ENCODE assay signal across 8 cellular contexts in the genomic region with DNA sequence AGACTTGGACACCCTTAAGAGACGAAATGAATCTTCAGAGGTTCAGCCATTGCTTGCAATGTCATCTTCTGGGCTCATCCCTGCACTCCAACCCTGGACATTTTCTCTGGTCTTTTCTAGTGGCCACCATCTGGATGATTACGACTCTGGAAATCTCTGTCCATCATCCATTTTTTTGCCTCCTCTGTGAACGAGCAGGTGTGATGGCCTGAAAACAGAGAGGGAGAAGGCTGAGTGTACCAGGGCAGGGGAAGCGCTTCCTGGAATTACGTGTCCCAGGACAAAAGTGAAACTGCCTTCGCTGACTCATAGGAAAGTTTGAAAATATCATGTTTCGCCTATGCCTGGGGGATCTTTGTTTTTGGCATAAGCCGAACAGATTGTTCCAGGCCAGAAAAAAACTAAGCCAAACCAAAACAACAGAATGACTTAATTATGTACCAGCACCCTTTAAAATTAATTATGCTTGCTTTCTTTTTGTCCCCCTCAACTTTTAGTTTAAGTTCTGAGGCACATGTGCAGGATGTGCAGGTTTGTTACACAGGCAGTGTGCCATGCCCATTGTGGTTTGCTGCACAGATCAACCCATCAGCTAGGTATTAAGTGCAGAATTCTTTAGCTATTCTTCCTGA. TPM values are rescaled to one million over a fixed set of nuclear protein-coding genes. Genes with fewer than 3 reads are reported as not detected.
DNase-seq lines count a peak whose midpoint lies in the region; ATAC-seq and TF ChIP-seq lines count a peak whose summit lies in the region.

No MANE protein-coding gene starts in this region.

- in situ Hi-C loops in brain microvascular endothelial cell (cut with HindIII; ENCODE audit: low pct_ligation_motif_present, low sequenced_read_pairs), result no loop called here

- WGBS in liver, result 49% methylated on average over 8 of the region's 8 CpGs

- H3K27ac ChIP-seq in PC-3 (ENCODE audit: low read length), result peak overlapping the region; percentile 78
- H3K27ac ChIP-seq in brain microvascular endothelial cell, result peak overlapping the region; percentile 72
- H3K27ac ChIP-seq in liver (ENCODE audit: low read depth in 1 of 2, low read length in 2 of 2), result peak overlapping the region; percentile 71 to 74
- H3K27ac ChIP-seq in temporal lobe (ENCODE audit: low read depth, low read length), result peak overlapping the region; percentile 36

- no peaks in the 10 kb centered on the region for H3K9me2 ChIP-seq in PC-3 (replicated peaks; ENCODE audit: low read length)

- POLR2A ChIA-PET in PC-3 (lab: Charles Lee; ENCODE audit: unreplicated experiment), result no interaction called here

- peaks cover 56% of the 10 kb centered on the region for H3K79me2 ChIP-seq in PC-3 (ENCODE audit: low read length)

- peaks cover 53% of the 10 kb centered on the region for H3K4me1 ChIP-seq in PC-3 (ENCODE audit: insufficient read depth, low read length)
- peaks cover 0 to 4% (median under 1%) of the 10 kb centered on the region in 4 donors for H3K4me1 ChIP-seq in liver (ENCODE audit: control insufficient read depth in 4 of 4, insufficient read depth in 4 of 4, low read length in 3 of 4)

- no peak overlapping the region for H2AFZ ChIP-seq in PC-3 (ENCODE audit: low read length)

- peak overlapping the region; percentile 63 for H3K4me2 ChIP-seq in PC-3 (ENCODE audit: low read length)

- H3K4me3 ChIP-seq in PC-3 (ENCODE audit: low read length), result peak overlapping the region; percentile 7; the same call in 1 of the 2 replicates
- H3K4me3 ChIP-seq in brain microvascular endothelial cell (ENCODE audit: low read depth, low read length), result peak overlapping the region; percentile 1
- H3K4me3 ChIP-seq in liver (ENCODE audit: low read depth in 1 of 3, low read length in 3 of 3), result no peak overlapping the region

- peak; percentile 91 for DNase-seq in AG08395 (ENCODE audit: low spot score)
- DNase-seq in PC-3, result peak; percentile 99
- peak; percentile 77 for DNase-seq in brain microvascular endothelial cell
- no peak for DNase-seq in DMS114 treated with DMSO at 0.1 percent for 48 hours (lab: John Stamatoyannopoulos, UW; ENCODE audit: unreplicated experiment)
- no peak for DNase-seq in posterior vena cava (ENCODE audit: low spot score)

- no peaks in the 10 kb centered on the region for H3K9me3 ChIP-seq in PC-3 (ENCODE audit: low read length)
- H3K9me3 ChIP-seq in liver (ENCODE audit: control insufficient read depth in 4 of 4, low read length in 3 of 4), result no peaks in the 10 kb centered on the region

- H3K36me3 ChIP-seq in PC-3 (ENCODE audit: low read depth, low read length) (no peaks in the 10 kb centered on the region), brain microvascular endothelial cell (replicated peaks) (no peaks in the 10 kb centered on the region), liver (ENCODE audit: control insufficient read depth in 4 of 4, insufficient read depth in 3 of 4, low read depth in 1 of 4, low read length in 3 of 4) (no peaks in the 10 kb centered on the region)

- ATAC-seq in GM21786 (IDR thresholded peaks at IDR 0.05; ENCODE audit: unreplicated experiment), result peak; percentile 29
- ATAC-seq in PC-3, result peak; percentile 92

- peaks cover 6% of the 10 kb centered on the region; the same call in 1 of the 2 replicates for H4K20me1 ChIP-seq in PC-3 (ENCODE audit: low read length)

- H3K27me3 ChIP-seq in PC-3 (ENCODE audit: low read length), result no peaks in the 10 kb centered on the region
- H3K27me3 ChIP-seq in brain microvascular endothelial cell (replicated peaks), result no peaks in the 10 kb centered on the region
- no peaks in the 10 kb centered on the region for H3K27me3 ChIP-seq in liver (ENCODE audit: control insufficient read depth in 4 of 4, insufficient read depth in 4 of 4, low read length in 3 of 4)

- H3K9ac ChIP-seq in PC-3 (ENCODE audit: low read length) (peak overlapping the region; percentile 26), liver (ENCODE audit: low read depth in 1 of 2, low read length in 2 of 2) (peak overlapping the region in 1 of 2 donors; percentile 47)

- intact Hi-C loops in PC-3 (cut with micrococcal nuclease) (no loop called here), posterior vena cava (cut with DNase I) (no loop called here)

- peaks cover 7% of the 10 kb centered on the region for H3F3A ChIP-seq in PC-3 (ENCODE audit: low read length, unreplicated experiment)

- no TSS peak for BruUV-seq in PC-3 (replicated peaks; lab: Mats Ljungman, UMichigan)

- TF ChIP-seq RAD21 in liver (IDR thresholded peaks at IDR 0.05), result no peak

- CTCF ChIA-PET in PC-3 (lab: Charles Lee), result no interaction called here

- TF ChIP-seq CTCF in PC-3 (conservative IDR thresholded peaks at IDR 0.05; ENCODE audit: low read depth, low read length) (no peak), brain microvascular endothelial cell (IDR thresholded peaks at IDR 0.05; ENCODE audit: low read depth, low read length, missing control alignments) (no peak), liver (IDR thresholded peaks at IDR 0.05; ENCODE audit: low read depth, low read length, missing input control) (no peak)

TF ChIP-seq in liver, 16 proteins besides CTCF, POLR2A, EP300 and RAD21:
- TF ChIP-seq EGR1 (IDR thresholded peaks at IDR 0.05; ENCODE audit: low read depth in 2 of 2) (no peak), FOXA2 (IDR thresholded peaks at IDR 0.05) (no peak), YY1 (IDR thresholded peaks at IDR 0.05) (peak; percentile 50), JUND (IDR thresholded peaks at IDR 0.05) (peak; percentile 57 to 82), HNF4A (conservative IDR thresholded peaks at IDR 0.05) (no peak), TAF1 (conservative IDR thresholded peaks at IDR 0.05) (no peak), HNF4G (IDR thresholded peaks at IDR 0.05) (no peak), ATF3 (IDR thresholded peaks at IDR 0.05) (no peak), NR2F2 (IDR thresholded peaks at IDR 0.05) (no peak), SP1 (IDR thresholded peaks at IDR 0.05) (no peak), FOXA1 (IDR thresholded peaks at IDR 0.05) (no peak), ZBTB33 (IDR thresholded peaks at IDR 0.05) (no peak), GABPA (IDR thresholded peaks at IDR 0.05 in 1 of 2, conservative IDR thresholded peaks at IDR 0.05 in 1 of 2) (no peak), RXRA (IDR thresholded peaks at IDR 0.05) (no peak), MAX (IDR thresholded peaks at IDR 0.05) (peak; percentile 35)
- TF ChIP-seq, protein P1, sequence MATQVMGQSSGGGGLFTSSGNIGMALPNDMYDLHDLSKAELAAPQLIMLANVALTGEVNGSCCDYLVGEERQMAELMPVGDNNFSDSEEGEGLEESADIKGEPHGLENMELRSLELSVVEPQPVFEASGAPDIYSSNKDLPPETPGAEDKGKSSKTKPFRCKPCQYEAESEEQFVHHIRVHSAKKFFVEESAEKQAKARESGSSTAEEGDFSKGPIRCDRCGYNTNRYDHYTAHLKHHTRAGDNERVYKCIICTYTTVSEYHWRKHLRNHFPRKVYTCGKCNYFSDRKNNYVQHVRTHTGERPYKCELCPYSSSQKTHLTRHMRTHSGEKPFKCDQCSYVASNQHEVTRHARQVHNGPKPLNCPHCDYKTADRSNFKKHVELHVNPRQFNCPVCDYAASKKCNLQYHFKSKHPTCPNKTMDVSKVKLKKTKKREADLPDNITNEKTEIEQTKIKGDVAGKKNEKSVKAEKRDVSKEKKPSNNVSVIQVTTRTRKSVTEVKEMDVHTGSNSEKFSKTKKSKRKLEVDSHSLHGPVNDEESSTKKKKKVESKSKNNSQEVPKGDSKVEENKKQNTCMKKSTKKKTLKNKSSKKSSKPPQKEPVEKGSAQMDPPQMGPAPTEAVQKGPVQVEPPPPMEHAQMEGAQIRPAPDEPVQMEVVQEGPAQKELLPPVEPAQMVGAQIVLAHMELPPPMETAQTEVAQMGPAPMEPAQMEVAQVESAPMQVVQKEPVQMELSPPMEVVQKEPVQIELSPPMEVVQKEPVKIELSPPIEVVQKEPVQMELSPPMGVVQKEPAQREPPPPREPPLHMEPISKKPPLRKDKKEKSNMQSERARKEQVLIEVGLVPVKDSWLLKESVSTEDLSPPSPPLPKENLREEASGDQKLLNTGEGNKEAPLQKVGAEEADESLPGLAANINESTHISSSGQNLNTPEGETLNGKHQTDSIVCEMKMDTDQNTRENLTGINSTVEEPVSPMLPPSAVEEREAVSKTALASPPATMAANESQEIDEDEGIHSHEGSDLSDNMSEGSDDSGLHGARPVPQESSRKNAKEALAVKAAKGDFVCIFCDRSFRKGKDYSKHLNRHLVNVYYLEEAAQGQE (IDR thresholded peaks at IDR 0.05), result no peak

RNA-seq across cellular contexts. Expression of gene ANKRD33B, which starts 31.9 kb away (rescaled TPM):
- total RNA-seq in PC-3 (2014; rRNA removed) (13.2 and 14.9 TPM in 2 replicates), liver (1 to 10 TPM in 1 of 2 donors, under 1 TPM in 1; 0.25 to 1.9 TPM), temporal lobe (3.0 TPM), posterior vena cava (1 to 10 TPM; 3.3 to 3.9 TPM)
- polyA plus RNA-seq in liver, result under 1 TPM in 1 of 2 donors, not detected in 1; 0.09 TPM

Comparison
In these comparisons a context has a peak if more than half of its experiments do, and no peak if none do; other contexts are left out.
1. DNase-seq: peak in AG08395 (single experiment), PC-3 (single experiment) and brain microvascular endothelial cell (single experiment); none in DMS114 treated with DMSO at 0.1 percent for 48 hours (single experiment) and posterior vena cava (single experiment).
2. H3K4me3 ChIP-seq: peak in PC-3 (single experiment) and brain microvascular endothelial cell (single experiment); none in liver (0 of 3).
3. Peak in every context shown above with its lines, with median percentiles within 50 percentile points of each other: H3K27ac ChIP-seq.